ENCODE assay signal across 21 cellular contexts in the genomic region with DNA sequence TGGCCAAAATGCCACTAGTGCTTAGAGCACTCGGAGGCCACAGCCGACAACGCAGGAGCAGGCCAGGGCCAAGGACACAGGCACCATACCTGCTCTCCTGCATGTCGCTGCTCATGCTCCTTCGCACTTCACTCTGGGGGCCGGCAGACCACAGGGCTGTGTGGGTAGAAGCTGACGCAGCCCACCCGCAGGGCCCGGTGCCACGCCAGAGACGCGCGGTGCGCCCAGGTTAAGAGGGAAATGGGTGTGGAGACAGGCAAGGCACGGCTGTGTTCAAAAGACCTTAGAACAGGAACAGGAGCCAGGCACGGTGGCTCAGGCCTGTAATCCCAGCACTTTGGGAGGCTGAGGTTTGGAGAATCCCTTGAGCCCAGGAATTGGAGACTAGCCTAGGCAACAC.
"Had no signal": no experiment of that assay in that cellular context is flagged by ENCODE, and none has a peak within 500 bp of the region (broad histone marks: within the 10 kb centered on the region; RNA-seq: fewer than 3 reads in every experiment).

No MANE protein-coding gene starts in this region.

- H3K4me2 ChIP-seq: SK-N-SH had no signal

- H3K9me3 ChIP-seq: SK-N-SH had no signal

- H3K9ac ChIP-seq: SK-N-SH had no signal

- H3K9me2 ChIP-seq: SK-N-SH had no signal

- DNase-seq: KBM-7, MV-4-11, NCI-H1048, NCI-H1105, NCI-H1417, NCI-H1436 treated with DMSO at 0.1 percent for 48 hours, NCI-H1694 treated with DMSO at 0.1 percent for 48 hours, NCI-H1930, NCI-H2081, NCI-H2107, NCI-H2171, NCI-H226, NCI-H446, NCI-H510A, NCI-H524 treated with DMSO at 0.1 percent for 48 hours, NCI-H69, NCI-H774, RPMI8226, SHP77, SK-N-SH, SW 1271 had no signal
